26 cellular contexts compared by ENCODE assay signal in the genomic region with DNA sequence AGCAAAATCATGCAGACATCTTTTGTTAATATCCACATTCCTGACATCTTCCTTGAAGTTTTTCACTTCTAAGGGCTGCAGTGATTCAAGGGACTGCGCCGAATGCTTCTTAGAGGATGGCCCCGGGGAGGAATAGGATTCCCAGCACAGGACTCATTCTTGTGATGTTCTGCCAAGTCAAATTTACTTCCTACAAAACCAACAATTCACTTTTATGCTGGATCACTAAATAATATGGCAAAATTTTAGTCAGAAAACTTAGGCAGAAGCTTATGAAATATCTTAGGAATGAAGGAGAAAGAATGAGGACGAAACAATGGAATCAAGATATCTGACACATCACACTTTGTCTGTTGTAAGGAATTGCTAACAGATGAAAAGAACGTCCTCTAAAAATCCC.
DNase-seq lines count a peak whose midpoint lies in the region; ATAC-seq and TF ChIP-seq lines count a peak whose summit lies in the region.
"Had no signal": no experiment of that assay in that cellular context is flagged by ENCODE, and none has a peak within 500 bp of the region (broad histone marks: within the 10 kb centered on the region; RNA-seq: fewer than 3 reads in every experiment).

No MANE protein-coding gene starts in this region.

- TF ChIP-seq CTCF in VCaP (conservative IDR thresholded peaks at IDR 0.05) (no peak), foreskin keratinocyte (conservative IDR thresholded peaks at IDR 0.05) (no peak)

- in situ Hi-C loops in ACHN (cut with HindIII; ENCODE audit: low pct_ligation_motif_present, low pct_unique_long_range_greater_than_20kb, low sequenced_read_pairs), result no loop called here

- peak; percentile 79 for DNase-seq in EL
- peak in 1 of 2 donors; percentile 50 for DNase-seq in foreskin keratinocyte
- DNase-seq in ACHN, result no peak
- DNase-seq in RKO (ENCODE audit: low spot score), result no peak
- DNase-seq: activated CD4-positive, alpha-beta T cell treated with anti-CD3 and anti-CD28 coated beads, Interleukin-2, amount 10 ng/mL, durations not matched to agents 7 days and 5 days; activated naive CD4-positive, alpha-beta T cell; activated T-cell treated with anti-CD3 and anti-CD28 coated beads, Interleukin-2, amount 50 U/mL, for 48 hours; body of pancreas; CD8-positive, alpha-beta T cell; gastrocnemius medialis; HCEC 1CT; left cardiac atrium; NCI-H1436; NCI-H2107; NCI-H446; NCI-H774; spleen; WERI-Rb-1 had no signal

- H3K27me3 ChIP-seq in foreskin keratinocyte, result no peaks in the 10 kb centered on the region
- H3K27me3 ChIP-seq: body of pancreas, gastrocnemius medialis, right atrium auricular region, spleen, tibial nerve had no signal

- peak; percentile 19 for ATAC-seq in foreskin keratinocyte
- no peak for ATAC-seq in GM19328 (IDR thresholded peaks at IDR 0.05; ENCODE audit: unreplicated experiment)
- no peak for ATAC-seq in HG03175 (IDR thresholded peaks at IDR 0.05; ENCODE audit: unreplicated experiment)
- ATAC-seq: body of pancreas; CD8-positive, alpha-beta T cell; gastrocnemius medialis; left cardiac atrium had no signal

- H3K4me1 ChIP-seq in foreskin keratinocyte, result peaks cover 8% of the 10 kb centered on the region
- H3K4me1 ChIP-seq: body of pancreas, tibial nerve had no signal

- H3K27ac ChIP-seq in VCaP, result peak overlapping the region; percentile 66
- H3K27ac ChIP-seq in foreskin keratinocyte, result no peak overlapping the region
- H3K27ac ChIP-seq: body of pancreas, epithelial cell of prostate, gastrocnemius medialis, KMS-11, parathyroid adenoma, right atrium auricular region, spleen, tibial nerve, WERI-Rb-1 had no signal
